1 cellular context compared by ENCODE assay signal in genomic region chr17:6100146-6100545, GRCh38.
TF ChIP-seq lines count a peak whose summit lies in the region.

No MANE protein-coding gene starts in this region.

TF ChIP-seq in GM23338, 12 proteins besides CTCF, POLR2A, EP300 and RAD21 (continued from another document):
- TF ChIP-seq ZNF462 (CRISPR knock-in tag; IDR thresholded peaks at IDR 0.05) (no peak), POLR2AphosphoS5 (IDR thresholded peaks at IDR 0.05; ENCODE audit: low read depth) (no peak)
